20 cellular contexts compared by ENCODE assay signal in the genomic region with DNA sequence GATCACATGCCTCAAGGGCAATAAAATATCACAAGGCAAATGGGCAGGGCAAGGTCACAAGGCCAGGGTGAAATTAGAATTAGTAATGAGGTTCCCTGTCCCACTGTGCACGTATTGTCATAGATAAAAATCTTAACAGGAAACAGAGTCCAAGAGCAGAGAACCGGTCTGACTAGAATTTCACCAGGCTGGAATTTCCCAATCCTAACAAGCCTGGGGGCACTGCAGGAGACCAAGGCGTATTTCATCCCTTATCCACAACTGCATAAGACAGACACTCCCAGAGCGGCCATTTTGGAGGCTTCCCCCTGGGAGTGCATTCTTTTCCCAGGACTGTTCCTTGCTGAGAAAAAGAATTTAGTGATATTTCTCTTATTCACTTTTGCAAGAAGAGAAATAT. TPM values are rescaled to one million over a fixed set of nuclear protein-coding genes. Genes with fewer than 3 reads are reported as not detected.
DNase-seq lines count a peak whose midpoint lies in the region; ATAC-seq and TF ChIP-seq lines count a peak whose summit lies in the region.
"Had no signal": no experiment of that assay in that cellular context is flagged by ENCODE, and none has a peak within 500 bp of the region (broad histone marks: within the 10 kb centered on the region; RNA-seq: fewer than 3 reads in every experiment).

No MANE protein-coding gene starts in this region.

- no peak overlapping the region for H3K4me2 ChIP-seq in smooth muscle cell
- H3K4me2 ChIP-seq: A549, SK-N-SH had no signal

- no peaks in the 10 kb centered on the region for H3K27me3 ChIP-seq in Caco-2 (replicated peaks; ENCODE audit: control insufficient read depth, insufficient read depth, low read length)
- H3K27me3 ChIP-seq in foreskin keratinocyte = no peaks in the 10 kb centered on the region
- no peaks in the 10 kb centered on the region for H3K27me3 ChIP-seq in smooth muscle cell (ENCODE audit: low read depth)

- H3K9ac ChIP-seq in SK-N-MC (ENCODE audit: insufficient read length) (no peak overlapping the region), smooth muscle cell (ENCODE audit: low read depth) (no peak overlapping the region)
- H3K9ac ChIP-seq: GM23248, SK-N-SH had no signal

- H3K27ac ChIP-seq in HEK293 (ENCODE audit: extremely low read depth, low read depth, low read length) = no peak overlapping the region
- H3K27ac ChIP-seq in SK-N-MC = no peak overlapping the region
- H3K27ac ChIP-seq in foreskin keratinocyte = no peak overlapping the region
- no peak overlapping the region for H3K27ac ChIP-seq in smooth muscle cell (ENCODE audit: low read depth)
- H3K27ac ChIP-seq: A549, C4-2B, GM23248 had no signal

- no peaks in the 10 kb centered on the region for H3K27me3 Mint-ChIP-seq in Caco-2 (ENCODE audit: insufficient read depth, unreplicated experiment)

- peak; percentile 41 for ATAC-seq in foreskin keratinocyte
- ATAC-seq: A549, Panc1 had no signal

- no peak overlapping the region for H2AFZ ChIP-seq in smooth muscle cell (ENCODE audit: low read depth)
- H2AFZ ChIP-seq: GM23248 had no signal

- no peak overlapping the region for H3K4me3 ChIP-seq in Caco-2 (ENCODE audit: low read depth, low read length)
- no peak overlapping the region for H3K4me3 ChIP-seq in HEK293 (ENCODE audit: low read depth, low read length)
- no peak overlapping the region for H3K4me3 ChIP-seq in SK-N-MC
- H3K4me3 ChIP-seq in smooth muscle cell = no peak overlapping the region
- H3K4me3 ChIP-seq: A549, GM23248 had no signal

- peaks cover 16% of the 10 kb centered on the region for H3K9me3 ChIP-seq in Caco-2
- H3K9me3 ChIP-seq in HEK293 (ENCODE audit: control insufficient read depth, insufficient read depth, low read depth, low read length) = no peaks in the 10 kb centered on the region
- H3K9me3 ChIP-seq in SK-N-MC (ENCODE audit: low read depth, low read length) = no peaks in the 10 kb centered on the region
- no peaks in the 10 kb centered on the region for H3K9me3 ChIP-seq in smooth muscle cell (replicated peaks; ENCODE audit: low read depth)
- H3K9me3 ChIP-seq: A549, SK-N-SH had no signal

- CTCF ChIA-PET in Caco-2 (lab: Charles Lee) = no interaction called here
- CTCF ChIA-PET in HEK293 (lab: Yijun Ruan, JAX) = no interaction called here

- H3K4me1 ChIP-seq in Caco-2 = peaks cover 3% of the 10 kb centered on the region; the same call in 1 of the 2 replicates
- H3K4me1 ChIP-seq in HEK293 (ENCODE audit: control insufficient read depth, insufficient read depth, low read length) = no peaks in the 10 kb centered on the region
- H3K4me1 ChIP-seq in foreskin keratinocyte = no peaks in the 10 kb centered on the region
- H3K4me1 ChIP-seq in smooth muscle cell (ENCODE audit: low read depth) = no peaks in the 10 kb centered on the region
- H3K4me1 ChIP-seq: A549 had no signal

- peak; percentile 55 to 59 for DNase-seq in Caco-2
- peak; percentile 12 for DNase-seq in SK-N-MC (ENCODE audit: low read depth, low spot score)
- peak; percentile 8 to 48 for DNase-seq in foreskin keratinocyte
- no peak for DNase-seq in smooth muscle cell (lab: John Stamatoyannopoulos, UW; ENCODE audit: unreplicated experiment)
- DNase-seq in activated CD4-positive, alpha-beta T cell treated with anti-CD3 and anti-CD28 coated beads, Interleukin-2, amount 50 U/mL, for 1 hour = no peak
- DNase-seq in A172 (ENCODE audit: low spot score) = no peak
- DNase-seq in activated effector memory CD4-positive, alpha-beta T cell treated with anti-CD3 and anti-CD28 coated beads, Interleukin-2, amount 50 U/mL, for 16 hours = no peak
- DNase-seq: DMS153, GM23248, KBM-7, NCI-H1436, NCI-H2029, NCI-H2171 treated with DMSO at 0.1 percent for 48 hours, NCI-H510A treated with DMSO at 0.1 percent for 48 hours, NCI-H82, SK-N-SH had no signal

- H3K4me3 Mint-ChIP-seq in Caco-2 (ENCODE audit: unreplicated experiment) = no peak overlapping the region

- H3K36me3 Mint-ChIP-seq in Caco-2 (ENCODE audit: insufficient read depth, unreplicated experiment) = no peaks in the 10 kb centered on the region

- WGBS in smooth muscle cell (ENCODE audit: low lambda C conversion rate) = 75% methylated on average over 4 of the region's 4 CpGs

- H3K9me3 Mint-ChIP-seq in Caco-2 (ENCODE audit: unreplicated experiment) = peaks cover 53% of the 10 kb centered on the region

- no peaks in the 10 kb centered on the region for H3K4me1 Mint-ChIP-seq in Caco-2 (ENCODE audit: low read depth, unreplicated experiment)

- BruUV-seq in Caco-2 (replicated peaks; lab: Mats Ljungman, UMichigan) = no TSS peak

- H3K36me3 ChIP-seq in Caco-2 (ENCODE audit: control insufficient read depth, insufficient read depth, low read length) (no peaks in the 10 kb centered on the region), HEK293 (ENCODE audit: control insufficient read depth in 2 of 2, insufficient read depth in 1 of 2, low read length in 2 of 2) (no peaks in the 10 kb centered on the region), SK-N-MC (ENCODE audit: insufficient read depth, low read length) (no peaks in the 10 kb centered on the region), smooth muscle cell (ENCODE audit: low read depth) (no peaks in the 10 kb centered on the region)

- TF ChIP-seq CTCF in Caco-2 (IDR thresholded peaks at IDR 0.05; ENCODE audit: insufficient read depth in 1 of 2, low read depth in 1 of 2, low read length in 1 of 2, severe bottlenecking in 1 of 2, unreplicated experiment in 1 of 2) (no peak), HEK293 (tag by site-specific recombination; IDR thresholded peaks at IDR 0.05) (no peak), foreskin keratinocyte (conservative IDR thresholded peaks at IDR 0.05) (no peak), smooth muscle cell (IDR thresholded peaks at IDR 0.05; ENCODE audit: borderline replicate concordance, insufficient read depth, poor library complexity, severe bottlenecking) (no peak)

- no peaks in the 10 kb centered on the region for H3F3A ChIP-seq in smooth muscle cell (ENCODE audit: low read depth)

- POLR2A ChIA-PET in Caco-2 (lab: Charles Lee) = no interaction called here
- POLR2A ChIA-PET in HEK293 (lab: Yijun Ruan, JAX) = no interaction called here

- H3K27ac Mint-ChIP-seq in Caco-2 (ENCODE audit: unreplicated experiment) = no peak overlapping the region

- intact Hi-C loops in Caco-2 (cut with micrococcal nuclease; ENCODE audit: unreplicated experiment) = no loop called here

- H4K20me1 ChIP-seq in smooth muscle cell (ENCODE audit: low read depth) = no peaks in the 10 kb centered on the region

- no peaks in the 10 kb centered on the region for H3K79me2 ChIP-seq in smooth muscle cell (ENCODE audit: low read depth)

TF ChIP-seq in HEK293, 187 proteins besides CTCF, POLR2A, EP300 and RAD21:
- TF ChIP-seq ZNF24 (tag by site-specific recombination; IDR thresholded peaks at IDR 0.05) (no peak), SETDB1 (IDR thresholded peaks at IDR 0.05; ENCODE audit: insufficient read length, low read length) (peak; percentile 92), TRIM28 (IDR thresholded peaks at IDR 0.05; ENCODE audit: borderline replicate concordance, low read length) (peak; percentile 93; the same call in 1 of the 2 replicates), ZNF350 (tag by site-specific recombination; IDR thresholded peaks at IDR 0.05) (no peak), ZFP41 (tag by site-specific recombination; IDR thresholded peaks at IDR 0.05; ENCODE audit: borderline replicate concordance) (no peak), ZNF184 (tag by site-specific recombination; IDR thresholded peaks at IDR 0.05) (no peak), ZNF558 (tag by site-specific recombination; IDR thresholded peaks at IDR 0.05) (no peak), ZNF791 (tag by site-specific recombination; IDR thresholded peaks at IDR 0.05) (no peak), ZNF398 (tag by site-specific recombination; IDR thresholded peaks at IDR 0.05) (no peak), ZNF416 (tag by site-specific recombination; IDR thresholded peaks at IDR 0.05) (no peak), SALL2 (tag by site-specific recombination; IDR thresholded peaks at IDR 0.05; ENCODE audit: borderline replicate concordance) (no peak)
- TF ChIP-seq, protein P1, sequence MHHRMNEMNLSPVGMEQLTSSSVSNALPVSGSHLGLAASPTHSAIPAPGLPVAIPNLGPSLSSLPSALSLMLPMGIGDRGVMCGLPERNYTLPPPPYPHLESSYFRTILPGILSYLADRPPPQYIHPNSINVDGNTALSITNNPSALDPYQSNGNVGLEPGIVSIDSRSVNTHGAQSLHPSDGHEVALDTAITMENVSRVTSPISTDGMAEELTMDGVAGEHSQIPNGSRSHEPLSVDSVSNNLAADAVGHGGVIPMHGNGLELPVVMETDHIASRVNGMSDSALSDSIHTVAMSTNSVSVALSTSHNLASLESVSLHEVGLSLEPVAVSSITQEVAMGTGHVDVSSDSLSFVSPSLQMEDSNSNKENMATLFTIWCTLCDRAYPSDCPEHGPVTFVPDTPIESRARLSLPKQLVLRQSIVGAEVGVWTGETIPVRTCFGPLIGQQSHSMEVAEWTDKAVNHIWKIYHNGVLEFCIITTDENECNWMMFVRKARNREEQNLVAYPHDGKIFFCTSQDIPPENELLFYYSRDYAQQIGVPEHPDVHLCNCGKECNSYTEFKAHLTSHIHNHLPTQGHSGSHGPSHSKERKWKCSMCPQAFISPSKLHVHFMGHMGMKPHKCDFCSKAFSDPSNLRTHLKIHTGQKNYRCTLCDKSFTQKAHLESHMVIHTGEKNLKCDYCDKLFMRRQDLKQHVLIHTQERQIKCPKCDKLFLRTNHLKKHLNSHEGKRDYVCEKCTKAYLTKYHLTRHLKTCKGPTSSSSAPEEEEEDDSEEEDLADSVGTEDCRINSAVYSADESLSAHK (tag by site-specific recombination; IDR thresholded peaks at IDR 0.05) = no peak

RNA-seq across cellular contexts. Expression of gene PRDM5, which starts 25.9 kb away (rescaled TPM):
- 13.0 and 14.3 TPM in 2 replicates for total RNA-seq in Caco-2 (2022)
- 9.0 and 10.9 TPM in 2 replicates for total RNA-seq in foreskin keratinocyte
- 2.1 and 2.2 TPM in 2 replicates for polyA plus RNA-seq in foreskin keratinocyte
- total RNA-seq in smooth muscle cell = 8.6 and 18.0 TPM in 2 replicates
- polyA plus RNA-seq in smooth muscle cell = 3.3 and 5.4 TPM in 2 replicates
- 13.1 and 14.6 TPM in 2 replicates for total RNA-seq in A172 (2014; rRNA removed; shearing (Covaris generic))

Comparison
In these comparisons a context has a peak if more than half of its experiments do, and no peak if none do; other contexts are left out.
1. DNase-seq: peak in Caco-2 (2 of 2), SK-N-MC (single experiment) and foreskin keratinocyte (2 of 2); none in smooth muscle cell (single experiment), activated CD4-positive, alpha-beta T cell treated with anti-CD3 and anti-CD28 coated beads, Interleukin-2, amount 50 U/mL, for 1 hour (single experiment), A172 (single experiment) and activated effector memory CD4-positive, alpha-beta T cell treated with anti-CD3 and anti-CD28 coated beads, Interleukin-2, amount 50 U/mL, for 16 hours (single experiment).